In genomic region chr18:63969965-63970802, GRCh38 we compare ENCODE assay signal across 8 cellular contexts. TPM values are rescaled to one million over a fixed set of nuclear protein-coding genes. Genes with fewer than 3 reads are reported as not detected.
A peak's percentile ranks its signal among the peaks of the same experiment; 100 is the strongest.
DNase-seq lines count a peak whose midpoint lies in the region; ATAC-seq and TF ChIP-seq lines count a peak whose summit lies in the region.

A gene with protein sequence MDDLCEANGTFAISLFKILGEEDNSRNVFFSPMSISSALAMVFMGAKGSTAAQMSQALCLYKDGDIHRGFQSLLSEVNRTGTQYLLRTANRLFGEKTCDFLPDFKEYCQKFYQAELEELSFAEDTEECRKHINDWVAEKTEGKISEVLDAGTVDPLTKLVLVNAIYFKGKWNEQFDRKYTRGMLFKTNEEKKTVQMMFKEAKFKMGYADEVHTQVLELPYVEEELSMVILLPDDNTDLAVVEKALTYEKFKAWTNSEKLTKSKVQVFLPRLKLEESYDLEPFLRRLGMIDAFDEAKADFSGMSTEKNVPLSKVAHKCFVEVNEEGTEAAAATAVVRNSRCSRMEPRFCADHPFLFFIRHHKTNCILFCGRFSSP (plus strand): TSS chr18:63970081. CDS start chr18:63978309, 8,228 bp downstream.

- H3K79me2 ChIP-seq in PC-9 (ENCODE audit: low read depth): peaks cover 22% of the 10 kb centered on the region

- no peaks in the 10 kb centered on the region for H3K9me2 ChIP-seq in PC-9 (ENCODE audit: insufficient read depth)

- peaks cover 18% of the 10 kb centered on the region for H3K4me1 ChIP-seq in PC-9 (replicated peaks; ENCODE audit: insufficient read depth)

- peak within 1 kb of the TSS; percentile 94 for H3K4me3 Mint-ChIP-seq in Calu3 (ENCODE audit: low read depth, unreplicated experiment)
- H3K4me3 Mint-ChIP-seq in activated T-helper 1 cell treated with anti-CD3 and anti-CD28 coated beads, Interleukin-12 subunit alpha, Interleukin-12 subunit beta, Interleukin-2, Interleukin-4 antibody, amounts not matched to agents 30 ng/mL and 10 ng/mL and 1 ng/mL, durations not matched to agents 14 hours and 24 hours and 36 hours: peak within 1 kb of the TSS; percentile 97
- H3K4me3 Mint-ChIP-seq in naive B cell: peak within 1 kb of the TSS; percentile 93 to 100 (median 99)
- H3K4me3 Mint-ChIP-seq in stimulated activated effector memory CD8-positive, alpha-beta T cell treated with anti-CD3 and anti-CD28 coated beads, Interleukin-12 subunit alpha, Interleukin-12 subunit beta, amount 100 ng/mL, for 72 hours: peak within 1 kb of the TSS; percentile 94

- peaks cover 27% of the 10 kb centered on the region for H3K36me3 Mint-ChIP-seq in Calu3 (ENCODE audit: insufficient read depth, unreplicated experiment)
- H3K36me3 Mint-ChIP-seq in activated T-helper 1 cell treated with anti-CD3 and anti-CD28 coated beads, Interleukin-12 subunit alpha, Interleukin-12 subunit beta, Interleukin-2, Interleukin-4 antibody, amounts not matched to agents 30 ng/mL and 10 ng/mL and 1 ng/mL, durations not matched to agents 14 hours and 24 hours and 36 hours (ENCODE audit: low read depth): peaks cover 15% of the 10 kb centered on the region
- H3K36me3 Mint-ChIP-seq in naive B cell: peaks cover 0 to 15% of the 10 kb centered on the region in 2 donors
- peaks cover 24% of the 10 kb centered on the region for H3K36me3 Mint-ChIP-seq in stimulated activated effector memory CD8-positive, alpha-beta T cell treated with anti-CD3 and anti-CD28 coated beads, Interleukin-12 subunit alpha, Interleukin-12 subunit beta, amount 100 ng/mL, for 72 hours

- POLR2A ChIA-PET in PC-9 (lab: Charles Lee; ENCODE audit: unreplicated experiment): interaction anchor here (0.6 to 1.1 kb wide), 5 partner anchors 86 to 610 kb away, joined by 3 to 12 read pairs (median 3); no protein-coding TSS in a partner anchor

- peaks cover 31% of the 10 kb centered on the region for H3F3A ChIP-seq in PC-9 (ENCODE audit: insufficient read depth, low read depth)

- H4K20me1 ChIP-seq in PC-9 (ENCODE audit: insufficient read depth): no peaks in the 10 kb centered on the region; the same call in 1 of the 2 replicates

- CTCF ChIA-PET in Calu3 (lab: Charles Lee) (interaction anchor here (0.6 to 0.9 kb wide), 3 partner anchors 21 to 331 kb away, joined by 3 to 7 read pairs (median 5); partner anchors contain the start of gene HMSD), PC-9 (lab: Charles Lee) (interaction anchor here (0.6 kb wide), 1 partner anchor 143 kb away, joined by 3 read pairs; no protein-coding TSS in a partner anchor)

- H3K27me3 Mint-ChIP-seq in Calu3 (ENCODE audit: unreplicated experiment): no peaks in the 10 kb centered on the region
- H3K27me3 Mint-ChIP-seq in activated T-helper 1 cell treated with anti-CD3 and anti-CD28 coated beads, Interleukin-12 subunit alpha, Interleukin-12 subunit beta, Interleukin-2, Interleukin-4 antibody, amounts not matched to agents 30 ng/mL and 10 ng/mL and 1 ng/mL, durations not matched to agents 14 hours and 24 hours and 36 hours (ENCODE audit: insufficient read depth): no peaks in the 10 kb centered on the region
- H3K27me3 Mint-ChIP-seq in naive B cell: peaks cover 0 to 7% (median 0%) of the 10 kb centered on the region in 3 donors

- no peaks in the 10 kb centered on the region for H3K36me3 ChIP-seq in PC-9 (ENCODE audit: low read depth)

- H3K27ac Mint-ChIP-seq in Calu3 (ENCODE audit: unreplicated experiment) (peak within 1 kb of the TSS; percentile 95), naive B cell (peak within 1 kb of the TSS; percentile 93 to 98 (median 97))
- peak within 1 kb of the TSS; percentile 98 for H3K27ac Mint-ChIP-seq in activated T-helper 1 cell treated with anti-CD3 and anti-CD28 coated beads, Interleukin-12 subunit alpha, Interleukin-12 subunit beta, Interleukin-2, Interleukin-4 antibody, amounts not matched to agents 30 ng/mL and 10 ng/mL and 1 ng/mL, durations not matched to agents 14 hours and 24 hours and 36 hours
- peak within 1 kb of the TSS; percentile 97 for H3K27ac Mint-ChIP-seq in stimulated activated effector memory CD8-positive, alpha-beta T cell treated with anti-CD3 and anti-CD28 coated beads, Interleukin-12 subunit alpha, Interleukin-12 subunit beta, amount 100 ng/mL, for 72 hours

- H3K4me1 Mint-ChIP-seq in Calu3 (ENCODE audit: low read depth, unreplicated experiment) (peaks cover 48% of the 10 kb centered on the region), naive B cell (peaks cover 47 to 55% (median 53%) of the 10 kb centered on the region in 3 donors)
- peaks cover 54% of the 10 kb centered on the region for H3K4me1 Mint-ChIP-seq in activated T-helper 1 cell treated with anti-CD3 and anti-CD28 coated beads, Interleukin-12 subunit alpha, Interleukin-12 subunit beta, Interleukin-2, Interleukin-4 antibody, amounts not matched to agents 30 ng/mL and 10 ng/mL and 1 ng/mL, durations not matched to agents 14 hours and 24 hours and 36 hours (ENCODE audit: low read depth)
- H3K4me1 Mint-ChIP-seq in stimulated activated effector memory CD8-positive, alpha-beta T cell treated with anti-CD3 and anti-CD28 coated beads, Interleukin-12 subunit alpha, Interleukin-12 subunit beta, amount 100 ng/mL, for 72 hours: peaks cover 40% of the 10 kb centered on the region

- H3K27ac ChIP-seq in PC-9: peak within 1 kb of the TSS; percentile 97

- peak within 1 kb of the TSS; percentile 73 for H3K4me3 ChIP-seq in PC-9

- BruUV-seq in Calu3 (replicated peaks; lab: Mats Ljungman, UMichigan) (TSS peak; percentile 74), PC-9 (replicated peaks; lab: Mats Ljungman, UMichigan) (TSS peak; percentile 74)

- H3K9me3 Mint-ChIP-seq in Calu3 (ENCODE audit: low read depth, unreplicated experiment): no peaks in the 10 kb centered on the region
- H3K9me3 Mint-ChIP-seq in activated T-helper 1 cell treated with anti-CD3 and anti-CD28 coated beads, Interleukin-12 subunit alpha, Interleukin-12 subunit beta, Interleukin-2, Interleukin-4 antibody, amounts not matched to agents 30 ng/mL and 10 ng/mL and 1 ng/mL, durations not matched to agents 14 hours and 24 hours and 36 hours: no peaks in the 10 kb centered on the region
- peaks cover 0 to 9% (median 0%) of the 10 kb centered on the region in 7 donors for H3K9me3 Mint-ChIP-seq in naive B cell
- no peaks in the 10 kb centered on the region for H3K9me3 Mint-ChIP-seq in stimulated activated effector memory CD8-positive, alpha-beta T cell treated with anti-CD3 and anti-CD28 coated beads, Interleukin-12 subunit alpha, Interleukin-12 subunit beta, amount 100 ng/mL, for 72 hours

- peaks cover 3% of the 10 kb centered on the region; the same call in 1 of the 2 replicates for H3K9me3 ChIP-seq in PC-9 (ENCODE audit: insufficient read depth, low read depth)

- TF ChIP-seq CTCF in Calu3 (IDR thresholded peaks at IDR 0.05; ENCODE audit: unreplicated experiment): no peak
- no peak for TF ChIP-seq CTCF in PC-9 (conservative IDR thresholded peaks at IDR 0.05)

- no peaks in the 10 kb centered on the region for H3K27me3 ChIP-seq in PC-9 (ENCODE audit: insufficient read depth, low read depth)

- DNase-seq in Calu3 (peak; percentile 98), HuH-7.5 (ENCODE audit: low spot score) (peak; percentile 39), PC-9 (peak; percentile 87 to 92), fibroblast of gingiva (ENCODE audit: low read depth) (peak; percentile 95), naive B cell (peak; percentile 62)
- peak; percentile 74 for DNase-seq in activated T-helper 1 cell treated with anti-CD3 and anti-CD28 coated beads, Interleukin-12 subunit alpha, Interleukin-12 subunit beta, Interleukin-2, Interleukin-4 antibody, amounts not matched to agents 30 ng/mL and 10 ng/mL and 1 ng/mL, durations not matched to agents 14 hours and 24 hours and 36 hours (ENCODE audit: low spot score)
- DNase-seq in stimulated activated effector memory CD8-positive, alpha-beta T cell treated with anti-CD3 and anti-CD28 coated beads, Interleukin-12 subunit alpha, Interleukin-12 subunit beta, amount 100 ng/mL, for 72 hours (ENCODE audit: low spot score in 2 of 2): peak; percentile 52 to 84

- H2AFZ ChIP-seq in PC-9: peak within 1 kb of the TSS; percentile 83

- peak within 1 kb of the TSS; percentile 79 for H3K4me2 ChIP-seq in PC-9

- intact Hi-C loops in Calu3 (cut with micrococcal nuclease; ENCODE audit: unreplicated experiment) (no loop called here), PC-9 (cut with micrococcal nuclease; ENCODE audit: unreplicated experiment) (loop anchor here (10.0 kb wide), 2 partner anchors 455 to 545 kb away; partner anchors contain the start of gene VPS4B)
- intact Hi-C loops in activated T-helper 1 cell treated with anti-CD3 and anti-CD28 coated beads, Interleukin-12 subunit alpha, Interleukin-12 subunit beta, Interleukin-2, Interleukin-4 antibody, amounts not matched to agents 30 ng/mL and 10 ng/mL and 1 ng/mL, durations not matched to agents 14 hours and 24 hours and 36 hours (cut with micrococcal nuclease): loop anchor here (1.0 to 5.0 kb wide), 6 partner anchors 8 to 1255 kb away; partner anchors contain the start of genes PHLPP1 and VPS4B

- peak; percentile 94 for ATAC-seq in GM21526 (IDR thresholded peaks at IDR 0.05; ENCODE audit: low FRiP score, unreplicated experiment)
- peak; percentile 87 to 88 for ATAC-seq in naive B cell (ENCODE audit: low read depth in 2 of 2)
- ATAC-seq in stimulated activated effector memory CD8-positive, alpha-beta T cell treated with anti-CD3 and anti-CD28 coated beads, Interleukin-12 subunit alpha, Interleukin-12 subunit beta, amount 100 ng/mL, for 72 hours: peak; percentile 95

RNA-seq across cellular contexts. Expression of the gene that starts here (rescaled TPM):
- total RNA-seq in Calu3 (2022): 30.9 and 38.6 TPM in 2 replicates
- total RNA-seq in PC-9 (2021): 5.1 and 7.2 TPM in 2 replicates
- total RNA-seq in activated T-helper 1 cell treated with anti-CD3 and anti-CD28 coated beads, Interleukin-12 subunit alpha, Interleukin-12 subunit beta, Interleukin-2, Interleukin-4 antibody, amounts not matched to agents 30 ng/mL and 10 ng/mL and 1 ng/mL, durations not matched to agents 14 hours and 24 hours and 36 hours: 22.8 and 25.7 TPM in 2 replicates
- 10 to 100 TPM; 22.9 to 35.8 (median 29.9) TPM for polyA plus RNA-seq in naive B cell (ENCODE audit: low read depth in 6 of 6)

Comparison
In these comparisons a context has a peak if more than half of its experiments do, and no peak if none do; other contexts are left out.
1. Peak in every context shown above with its lines: DNase-seq, ATAC-seq, H3K4me3 ChIP-seq and H3K27ac ChIP-seq.
2. DNase-seq: peak in every context shown above with its lines; median percentile 98 in Calu3; 95 in fibroblast of gingiva; 90 in PC-9; 74 in activated T-helper 1 cell treated with anti-CD3 and anti-CD28 coated beads, Interleukin-12 subunit alpha, Interleukin-12 subunit beta, Interleukin-2, Interleukin-4 antibody, amounts not matched to agents 30 ng/mL and 10 ng/mL and 1 ng/mL, durations not matched to agents 14 hours and 24 hours and 36 hours; 68 in stimulated activated effector memory CD8-positive, alpha-beta T cell treated with anti-CD3 and anti-CD28 coated beads, Interleukin-12 subunit alpha, Interleukin-12 subunit beta, amount 100 ng/mL, for 72 hours; 62 in naive B cell; 39 in HuH-7.5.